ENCODE assay signal across 9 cellular contexts in genomic region chr1:3297756-3298155, GRCh38.
"Had no signal": no experiment of that assay in that cellular context is flagged by ENCODE, and none has a peak within 500 bp of the region (broad histone marks: within the 10 kb centered on the region; RNA-seq: fewer than 3 reads in every experiment).

No MANE protein-coding gene starts in this region.

- H3K36me3 Mint-ChIP-seq: IgD-negative memory B cell had no signal

- H3K9me3 Mint-ChIP-seq: IgD-negative memory B cell had no signal

- ATAC-seq: HepG2 had no signal

- H3K4me3 ChIP-seq: GM23248 had no signal

- H3K4me1 Mint-ChIP-seq: H9, IgD-negative memory B cell had no signal

- H3K27ac ChIP-seq: GM23248, HL-60 had no signal

- H3K4me3 Mint-ChIP-seq: H9, HFFc6 had no signal

- DNase-seq: GM23248, GOT3, H9, HCEC 1CT, HFFc6, KBM-7 had no signal

- H3K27ac Mint-ChIP-seq: H9, HFFc6, IgD-negative memory B cell had no signal
